In genomic region chr19:33521480-33522370, GRCh38 we compare ENCODE assay signal across 8 cellular contexts.
DNase-seq lines count a peak whose midpoint lies in the region; ATAC-seq lines count a peak whose summit lies in the region.

Gene PEPD (minus strand): TSS chr19:33521791. CDS start chr19:33521760, 31 bp downstream.

- in situ Hi-C loops in ACHN (cut with HindIII; ENCODE audit: low pct_ligation_motif_present, low pct_unique_long_range_greater_than_20kb, low sequenced_read_pairs) = no loop called here

- ATAC-seq in GM18870 (IDR thresholded peaks at IDR 0.05; ENCODE audit: unreplicated experiment) (peak; percentile 46), HG03135 (IDR thresholded peaks at IDR 0.05; ENCODE audit: unreplicated experiment) (peak; percentile 87)

- DNase-seq in ACHN (peak; percentile 82), NCI-H2227 treated with DMSO at 0.1 percent for 48 hours (lab: John Stamatoyannopoulos, UW) (peak; percentile 100), islet precursor cell (peak; percentile 98)
- DNase-seq in activated CD4-positive, CD25-positive, alpha-beta regulatory T cell treated with anti-CD3 and anti-CD28 coated beads, Interleukin-2, amount 50 U/mL, for 16 hours (ENCODE audit: low read depth, low spot score) = peak; percentile 63
- peak; percentile 64 for DNase-seq in central memory CD4-positive, alpha-beta T cell
- DNase-seq in stimulated activated CD4-positive, alpha-beta T cell treated with anti-CD3 and anti-CD28 coated beads, Interleukin-12 subunit alpha, Interleukin-12 subunit beta, amount 100 ng/mL, for 48 hours (ENCODE audit: low read depth in 2 of 3, low spot score in 1 of 3) = peak; percentile 77 to 82 (median 80)

Comparison
In these comparisons a context has a peak if more than half of its experiments do, and no peak if none do; other contexts are left out.
1. Peak in every context shown above with its lines: DNase-seq and ATAC-seq.